In genomic region chr4:63717384-63717783, GRCh38 we compare ENCODE assay signal across 13 cellular contexts.
DNase-seq lines count a peak whose midpoint lies in the region; TF ChIP-seq lines count a peak whose summit lies in the region.
"Had no signal": no experiment of that assay in that cellular context is flagged by ENCODE, and none has a peak within 500 bp of the region (broad histone marks: within the 10 kb centered on the region; RNA-seq: fewer than 3 reads in every experiment).

No MANE protein-coding gene starts in this region.

- TF ChIP-seq CTCF in A673 (conservative IDR thresholded peaks at IDR 0.05; ENCODE audit: low read depth, low read length): peak; percentile 24; the same call in 1 of the 2 replicates
- peak; percentile 8 for TF ChIP-seq CTCF in GM12873 (IDR thresholded peaks at IDR 0.05; ENCODE audit: insufficient read depth, low read depth, low read length, missing control alignments)
- TF ChIP-seq CTCF in epithelial cell of proximal tubule (conservative IDR thresholded peaks at IDR 0.05; ENCODE audit: low read depth, low read length): peak; percentile 62
- no peak for TF ChIP-seq CTCF in esophagus muscularis mucosa (IDR thresholded peaks at IDR 0.05)

- H3K36me3 ChIP-seq in A673 (ENCODE audit: insufficient read depth, low read length, poor library complexity, severe bottlenecking) (no peaks in the 10 kb centered on the region), NT2/D1 (ENCODE audit: insufficient read depth, insufficient read length, low read length) (no peaks in the 10 kb centered on the region), esophagus muscularis mucosa (no peaks in the 10 kb centered on the region)
- H3K36me3 ChIP-seq: thoracic aorta had no signal

- no peak for TF ChIP-seq POLR2A in esophagus muscularis mucosa (IDR thresholded peaks at IDR 0.05; ENCODE audit: low read depth)

- DNase-seq in A673 (ENCODE audit: low spot score): peak; percentile 0
- DNase-seq in NT2/D1 (ENCODE audit: low read depth, low spot score): peak; percentile 18
- DNase-seq in epithelial cell of proximal tubule (ENCODE audit: low read depth): no peak
- no peak for DNase-seq in esophagus muscularis mucosa (ENCODE audit: extremely low spot score)
- DNase-seq in cardiac septum (ENCODE audit: low spot score): no peak
- DNase-seq in HuH-7 (ENCODE audit: low spot score): no peak
- DNase-seq in central memory CD4-positive, alpha-beta T cell: no peak
- DNase-seq: activated CD4-positive, alpha-beta T cell treated with anti-CD3 and anti-CD28 coated beads for 48 hours; caudate nucleus; islet precursor cell; stimulated activated CD4-positive, alpha-beta T cell treated with anti-CD3 and anti-CD28 coated beads, Interleukin-12 subunit alpha, Interleukin-12 subunit beta, amount 100 ng/mL, for 4 hours had no signal

- H3K9ac ChIP-seq in NT2/D1 (ENCODE audit: insufficient read length, low read depth): no peak overlapping the region

- no peak for TF ChIP-seq EP300 in esophagus muscularis mucosa (IDR thresholded peaks at IDR 0.05)

- POLR2A ChIA-PET in A673 (lab: Charles Lee; ENCODE audit: low non-redundant PET): no interaction called here

- H3K9me3 ChIP-seq in A673 (ENCODE audit: low read depth, low read length, poor library complexity, severe bottlenecking) (no peaks in the 10 kb centered on the region), NT2/D1 (ENCODE audit: insufficient read depth, low read length) (no peaks in the 10 kb centered on the region), esophagus muscularis mucosa (no peaks in the 10 kb centered on the region)
- H3K9me3 ChIP-seq: thoracic aorta had no signal

- H3K27me3 ChIP-seq in A673 (replicated peaks; ENCODE audit: insufficient read depth, low read depth, low read length, poor library complexity): no peaks in the 10 kb centered on the region
- no peaks in the 10 kb centered on the region for H3K27me3 ChIP-seq in NT2/D1 (ENCODE audit: insufficient read depth, insufficient read length)
- H3K27me3 ChIP-seq in esophagus muscularis mucosa: no peaks in the 10 kb centered on the region

- WGBS in esophagus muscularis mucosa: 28% methylated on average over 2 of the region's 2 CpGs

- H3K4me1 ChIP-seq in A673 (ENCODE audit: insufficient read depth, low read length, poor library complexity, severe bottlenecking): no peaks in the 10 kb centered on the region
- no peaks in the 10 kb centered on the region for H3K4me1 ChIP-seq in NT2/D1 (ENCODE audit: insufficient read depth, insufficient read length)
- no peaks in the 10 kb centered on the region for H3K4me1 ChIP-seq in esophagus muscularis mucosa

- intact Hi-C loops in A673 (cut with micrococcal nuclease; ENCODE audit: unreplicated experiment): no loop called here
- intact Hi-C loops in esophagus muscularis mucosa (cut with DNase I): no loop called here
- intact Hi-C loops in cardiac septum (cut with DNase I): no loop called here

- H3K27ac ChIP-seq in A673 (ENCODE audit: low read depth, low read length, poor library complexity, severe bottlenecking) (no peak overlapping the region), esophagus muscularis mucosa (replicated peaks in 1 of 4) (no peak overlapping the region)
- H3K27ac ChIP-seq: thoracic aorta had no signal

- CTCF ChIA-PET in A673 (lab: Charles Lee): no interaction called here

- no peak overlapping the region for H3K4me3 ChIP-seq in A673 (ENCODE audit: low read depth, low read length, poor library complexity, severe bottlenecking)
- H3K4me3 ChIP-seq in NT2/D1 (ENCODE audit: insufficient read length, low read depth): no peak overlapping the region
- H3K4me3 ChIP-seq in epithelial cell of proximal tubule (ENCODE audit: low read depth, low read length): no peak overlapping the region
- no peak overlapping the region for H3K4me3 ChIP-seq in esophagus muscularis mucosa
- H3K4me3 ChIP-seq: thoracic aorta had no signal

- BruUV-seq in A673 (replicated peaks; lab: Mats Ljungman, UMichigan): no TSS peak

Comparison
In these comparisons a context has a peak if more than half of its experiments do, and no peak if none do; other contexts are left out.
1. DNase-seq: peak in A673 (single experiment) and NT2/D1 (single experiment); none in epithelial cell of proximal tubule (single experiment), esophagus muscularis mucosa (single experiment), cardiac septum (single experiment), HuH-7 (single experiment) and central memory CD4-positive, alpha-beta T cell (single experiment).
2. CTCF ChIP-seq: peak in A673 (single experiment), GM12873 (single experiment) and epithelial cell of proximal tubule (single experiment); none in esophagus muscularis mucosa (0 of 3).